ENCODE assay signal across 1 cellular context in the genomic region with DNA sequence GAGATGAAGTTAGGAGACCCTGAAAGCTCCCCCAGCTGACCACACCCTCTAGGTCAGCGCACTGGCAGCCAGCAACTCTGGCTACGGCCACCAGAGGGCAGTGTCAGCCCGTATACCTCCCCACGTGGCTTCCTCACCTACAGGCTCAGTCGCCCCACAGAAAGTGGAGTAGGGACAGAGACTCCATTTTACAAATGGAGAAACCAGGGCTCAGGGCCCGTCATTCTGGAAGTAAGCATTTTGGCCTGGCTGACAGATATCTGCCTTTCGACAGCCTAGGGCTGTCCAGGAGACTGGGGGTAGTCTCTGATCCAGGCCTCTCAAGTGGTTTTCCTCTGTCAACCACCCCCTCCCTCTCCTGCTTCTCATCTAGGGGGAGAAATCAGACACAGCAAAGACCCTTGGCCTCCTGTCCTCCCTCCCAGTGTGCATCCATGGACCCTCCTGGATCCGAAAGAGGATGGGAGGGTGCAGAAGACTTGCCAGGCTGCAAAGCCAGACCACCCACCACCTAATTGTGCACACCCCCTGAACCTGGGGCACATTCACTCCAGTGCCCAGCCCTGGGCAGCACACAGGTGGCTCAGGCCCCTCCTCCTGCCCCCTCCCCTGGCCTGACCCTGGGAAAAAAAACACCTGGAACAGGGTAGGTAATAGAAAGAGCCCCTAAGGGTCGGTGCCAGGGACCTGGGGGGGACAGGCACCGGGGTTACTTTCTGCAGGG.
TF ChIP-seq lines count a peak whose summit lies in the region.

No MANE protein-coding gene starts in this region.

TF ChIP-seq in IMR-90, 13 proteins besides CTCF, POLR2A, EP300 and RAD21:
- TF ChIP-seq, protein P1, sequence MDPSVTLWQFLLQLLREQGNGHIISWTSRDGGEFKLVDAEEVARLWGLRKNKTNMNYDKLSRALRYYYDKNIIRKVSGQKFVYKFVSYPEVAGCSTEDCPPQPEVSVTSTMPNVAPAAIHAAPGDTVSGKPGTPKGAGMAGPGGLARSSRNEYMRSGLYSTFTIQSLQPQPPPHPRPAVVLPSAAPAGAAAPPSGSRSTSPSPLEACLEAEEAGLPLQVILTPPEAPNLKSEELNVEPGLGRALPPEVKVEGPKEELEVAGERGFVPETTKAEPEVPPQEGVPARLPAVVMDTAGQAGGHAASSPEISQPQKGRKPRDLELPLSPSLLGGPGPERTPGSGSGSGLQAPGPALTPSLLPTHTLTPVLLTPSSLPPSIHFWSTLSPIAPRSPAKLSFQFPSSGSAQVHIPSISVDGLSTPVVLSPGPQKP (IDR thresholded peaks at IDR 0.05; ENCODE audit: borderline replicate concordance, low read depth, low read length), result no peak
- TF ChIP-seq SMC3 (IDR thresholded peaks at IDR 0.05; ENCODE audit: low read depth, low read length) (peak; percentile 99), BHLHE40 (IDR thresholded peaks at IDR 0.05; ENCODE audit: low read depth, low read length) (no peak), RFX5 (IDR thresholded peaks at IDR 0.05; ENCODE audit: low read depth, low read length) (no peak), CEBPB (IDR thresholded peaks at IDR 0.05; ENCODE audit: low read depth, low read length) (no peak), MAFK (IDR thresholded peaks at IDR 0.05; ENCODE audit: low read depth, low read length) (no peak), CHD1 (IDR thresholded peaks at IDR 0.05; ENCODE audit: low read depth, low read length) (no peak), NFE2L2 (IDR thresholded peaks at IDR 0.05; ENCODE audit: low read depth, low read length) (no peak), MXI1 (IDR thresholded peaks at IDR 0.05; ENCODE audit: borderline replicate concordance, low read depth, low read length) (peak; percentile 37; the same call in 1 of the 2 replicates), RCOR1 (IDR thresholded peaks at IDR 0.05; ENCODE audit: insufficient replicate concordance, low read length) (no peak), FOS (IDR thresholded peaks at IDR 0.05; ENCODE audit: low read depth, low read length) (no peak), MAZ (IDR thresholded peaks at IDR 0.05; ENCODE audit: borderline replicate concordance, low read depth, low read length) (peak; percentile 54; the same call in 1 of the 2 replicates)
- TF ChIP-seq, protein P2, sequence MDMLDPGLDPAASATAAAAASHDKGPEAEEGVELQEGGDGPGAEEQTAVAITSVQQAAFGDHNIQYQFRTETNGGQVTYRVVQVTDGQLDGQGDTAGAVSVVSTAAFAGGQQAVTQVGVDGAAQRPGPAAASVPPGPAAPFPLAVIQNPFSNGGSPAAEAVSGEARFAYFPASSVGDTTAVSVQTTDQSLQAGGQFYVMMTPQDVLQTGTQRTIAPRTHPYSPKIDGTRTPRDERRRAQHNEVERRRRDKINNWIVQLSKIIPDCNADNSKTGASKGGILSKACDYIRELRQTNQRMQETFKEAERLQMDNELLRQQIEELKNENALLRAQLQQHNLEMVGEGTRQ (IDR thresholded peaks at IDR 0.05; ENCODE audit: low read depth, low read length), result peak; percentile 29; the same call in 1 of the 2 replicates
